13 cellular contexts compared by ENCODE assay signal in the genomic region with DNA sequence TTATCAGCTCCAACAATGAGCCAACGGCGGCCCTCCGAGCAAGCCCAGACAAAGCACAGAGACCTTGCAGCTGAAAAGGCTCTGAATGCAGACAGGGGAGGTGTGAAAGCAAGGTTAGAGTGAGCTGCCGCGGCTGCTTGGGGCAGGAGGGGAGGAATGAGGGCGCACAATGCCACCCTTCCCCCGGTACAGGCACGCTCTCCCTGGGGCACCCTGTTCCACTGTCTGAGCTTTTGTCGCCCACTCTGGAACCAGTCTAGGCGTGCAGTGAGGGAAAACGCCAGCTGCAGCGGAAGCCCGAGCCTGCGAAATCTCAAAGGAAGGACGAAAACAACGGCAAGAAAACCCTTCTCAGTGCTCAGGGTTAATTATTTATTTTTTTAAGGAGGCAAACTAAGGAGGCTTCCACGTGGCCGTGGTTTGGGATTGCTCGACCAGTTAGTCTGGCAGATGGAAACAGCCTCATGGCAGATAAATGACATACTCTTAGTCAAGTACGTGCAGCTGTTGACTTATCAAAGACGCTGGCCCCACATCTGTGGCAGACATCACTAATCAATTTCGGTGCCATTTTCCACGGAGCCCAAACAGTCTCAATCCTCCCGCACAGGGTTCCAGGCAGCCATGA.
A peak's percentile ranks its signal among the peaks of the same experiment; 100 is the strongest.
DNase-seq lines count a peak whose midpoint lies in the region; ATAC-seq and TF ChIP-seq lines count a peak whose summit lies in the region.
"Had no signal": no experiment of that assay in that cellular context is flagged by ENCODE, and none has a peak within 500 bp of the region (broad histone marks: within the 10 kb centered on the region; RNA-seq: fewer than 3 reads in every experiment).

No MANE protein-coding gene starts in this region.

- no peak overlapping the region for H3K9ac ChIP-seq in mammary epithelial cell (ENCODE audit: insufficient read depth, low read length)

- peak overlapping the region in 2 of 3 experiments; percentile 3 to 17 for H3K4me3 ChIP-seq in mammary epithelial cell (replicated peaks in 1 of 3; ENCODE audit: insufficient read depth in 1 of 3, low read depth in 2 of 3, low read length in 3 of 3)

- ATAC-seq in GM21529 (IDR thresholded peaks at IDR 0.05; ENCODE audit: unreplicated experiment) (no peak), HG03045 (IDR thresholded peaks at IDR 0.05; ENCODE audit: unreplicated experiment) (no peak)
- ATAC-seq: HCT116 had no signal

- no TSS peak for BruUV-seq in mammary epithelial cell (replicated peaks; lab: Mats Ljungman, UMichigan)

- no peaks in the 10 kb centered on the region for H4K20me1 ChIP-seq in mammary epithelial cell (ENCODE audit: insufficient read depth, low read length)

- H3K27me3 Mint-ChIP-seq in nephron progenitor cell (ENCODE audit: low read depth, poor library complexity), result peaks cover 3% of the 10 kb centered on the region
- H3K27me3 Mint-ChIP-seq: CD4-positive, alpha-beta T cell had no signal

- H3K79me2 ChIP-seq in mammary epithelial cell (ENCODE audit: insufficient read depth, low read length), result no peaks in the 10 kb centered on the region

- H3K4me1 ChIP-seq in mammary epithelial cell (ENCODE audit: insufficient read depth, low read length), result peaks cover 19% of the 10 kb centered on the region

- H3K4me2 ChIP-seq in mammary epithelial cell (ENCODE audit: insufficient read depth, low read depth, low read length), result peak overlapping the region; percentile 84

- H3K9me3 ChIP-seq in mammary epithelial cell (replicated peaks; ENCODE audit: insufficient read depth, low read length), result no peaks in the 10 kb centered on the region

- dilution Hi-C loops in mammary epithelial cell (cut with HindIII; ENCODE audit: low sequenced_read_pairs), result no loop called here

- no peaks in the 10 kb centered on the region for H3K9me3 Mint-ChIP-seq in nephron progenitor cell
- H3K9me3 Mint-ChIP-seq: CD4-positive, alpha-beta T cell had no signal

- H3K4me1 Mint-ChIP-seq in nephron progenitor cell, result peaks cover 24% of the 10 kb centered on the region

- H3K27me3 ChIP-seq in mammary epithelial cell (ENCODE audit: insufficient read depth, low read length), result no peaks in the 10 kb centered on the region

- intact Hi-C loops in mammary epithelial cell (cut with micrococcal nuclease), result no loop called here

- H3K27ac Mint-ChIP-seq in nephron progenitor cell, result peak overlapping the region; percentile 94
- H3K27ac Mint-ChIP-seq: CD4-positive, alpha-beta T cell had no signal

- H3K36me3 ChIP-seq in mammary epithelial cell (ENCODE audit: insufficient read depth, low read length), result no peaks in the 10 kb centered on the region

- H3K36me3 Mint-ChIP-seq in nephron progenitor cell (ENCODE audit: low read depth), result peaks cover 18% of the 10 kb centered on the region

- peak overlapping the region; percentile 5 for H3K27ac ChIP-seq in mammary epithelial cell (ENCODE audit: insufficient read depth, low read depth, low read length)

- CTCF ChIA-PET in mammary epithelial cell (lab: Charles Lee; ENCODE audit: low non-redundant PET), result interaction anchor here (0.6 kb wide), 1 partner anchor 36 kb away, joined by 4 read pairs; no protein-coding TSS in a partner anchor

- TF ChIP-seq CTCF in mammary epithelial cell (conservative IDR thresholded peaks at IDR 0.05 in 1 of 2, IDR thresholded peaks at IDR 0.05 in 1 of 2; ENCODE audit: extremely low read depth in 1 of 2, insufficient read depth in 1 of 2, low read depth in 1 of 2, low read length in 2 of 2) (no peak), nephron progenitor cell (IDR thresholded peaks at IDR 0.05) (no peak)

- in situ Hi-C loops in mammary epithelial cell (cut with MboI; ENCODE audit: low sequenced_read_pairs in 2 of 2), result loop anchor here (25.0 kb wide), 2 partner anchors 438 to 588 kb away; partner anchors contain the start of gene LHX5 (in 1 of the 2)

- 7% methylated on average over 21 of the region's 24 CpGs for WGBS in mammary epithelial cell (ENCODE audit: low coverage, missing lambda C conversion rate)

- peak overlapping the region; percentile 90 for H2AFZ ChIP-seq in mammary epithelial cell (ENCODE audit: low read depth, low read length)

- DNase-seq in DMS79 (lab: John Stamatoyannopoulos, UW), result peak; percentile 67
- DNase-seq in NCI-H2081 treated with DMSO at 0.1 percent for 48 hours (lab: John Stamatoyannopoulos, UW), result peak; percentile 7
- peak; percentile 54 for DNase-seq in mammary epithelial cell
- no peak for DNase-seq in nephron progenitor cell
- DNase-seq in activated naive CD4-positive, alpha-beta T cell treated with anti-CD3 and anti-CD28 coated beads, Interleukin-2, amount 50 U/mL, for 16 hours, result no peak
- DNase-seq in OCI-M2 (lab: John Stamatoyannopoulos, UW; ENCODE audit: unreplicated experiment), result no peak
- DNase-seq: CD4-positive, alpha-beta T cell; effector CD8-positive, alpha-beta T cell; stimulated activated CD4-positive, alpha-beta T cell treated with anti-CD3 and anti-CD28 coated beads, Interleukin-12 subunit alpha, Interleukin-12 subunit beta, amount 100 ng/mL, for 4 hours; T1000 had no signal

- H3K4me3 Mint-ChIP-seq in nephron progenitor cell, result no peak overlapping the region
- H3K4me3 Mint-ChIP-seq: CD4-positive, alpha-beta T cell had no signal

Comparison
In these comparisons a context has a peak if more than half of its experiments do, and no peak if none do; other contexts are left out.
1. DNase-seq: peak in DMS79 (single experiment), NCI-H2081 treated with DMSO at 0.1 percent for 48 hours (single experiment) and mammary epithelial cell (single experiment); none in nephron progenitor cell (single experiment), activated naive CD4-positive, alpha-beta T cell treated with anti-CD3 and anti-CD28 coated beads, Interleukin-2, amount 50 U/mL, for 16 hours (single experiment) and OCI-M2 (single experiment).